In genomic region chr14:21395450-21395849, GRCh38 we compare ENCODE assay signal across 25 cellular contexts. TPM values are rescaled to one million over a fixed set of nuclear protein-coding genes. Genes with fewer than 3 reads are reported as not detected.
DNase-seq lines count a peak whose midpoint lies in the region; ATAC-seq, FAIRE-seq and TF ChIP-seq lines count a peak whose summit lies in the region.
"Had no signal": no experiment of that assay in that cellular context is flagged by ENCODE, and none has a peak within 500 bp of the region (broad histone marks: within the 10 kb centered on the region; RNA-seq: fewer than 3 reads in every experiment).

No MANE protein-coding gene starts in this region.

- no peak for TF ChIP-seq EP300 in A549 (IDR thresholded peaks at IDR 0.05)

- H3K36me3 Mint-ChIP-seq in chondrocyte (ENCODE audit: low read depth), result peaks cover 60% of the 10 kb centered on the region

- H3K27me3 Mint-ChIP-seq in chondrocyte (ENCODE audit: low read depth), result no peaks in the 10 kb centered on the region
- H3K27me3 Mint-ChIP-seq: B cell; CD4-positive, CD25-positive, alpha-beta regulatory T cell had no signal

- ATAC-seq in A549, result no peak
- ATAC-seq: GM23338 had no signal

- H3K9me3 Mint-ChIP-seq in chondrocyte (ENCODE audit: low read depth), result no peaks in the 10 kb centered on the region
- H3K9me3 Mint-ChIP-seq: CD4-positive, CD25-positive, alpha-beta regulatory T cell; GM23338 had no signal

- no peak overlapping the region for H3K4me2 ChIP-seq in A549
- H3K4me2 ChIP-seq: GM23338 had no signal

- H3K4me3 ChIP-seq in A549 (no peak overlapping the region), LNCaP clone FGC (ENCODE audit: low read depth, low read length) (no peak overlapping the region)
- H3K4me3 ChIP-seq: GM23338 had no signal

- no peak overlapping the region for H3K27ac Mint-ChIP-seq in chondrocyte (ENCODE audit: unreplicated experiment)
- H3K27ac Mint-ChIP-seq: B cell, GM23338 had no signal

- no peaks in the 10 kb centered on the region for H3K4me1 Mint-ChIP-seq in chondrocyte (ENCODE audit: low read depth)
- H3K4me1 Mint-ChIP-seq: B cell, GM23338 had no signal

- POLR2A ChIA-PET in A549 (lab: Yijun Ruan, JAX), result no interaction called here

- no peaks in the 10 kb centered on the region for H3K9me3 ChIP-seq in A549

- peak; percentile 17; the same call in 1 of the 3 replicates for TF ChIP-seq CTCF in A549 (IDR thresholded peaks at IDR 0.05)
- TF ChIP-seq CTCF in GM13977 (IDR thresholded peaks at IDR 0.05; ENCODE audit: extremely low read depth, insufficient read depth, missing control alignments), result peak; percentile 12
- peak; percentile 36 for TF ChIP-seq CTCF in LNCaP clone FGC (IDR thresholded peaks at IDR 0.05; ENCODE audit: control insufficient read depth, extremely low read depth, insufficient read depth)
- peak; percentile 59 for TF ChIP-seq CTCF in chondrocyte (IDR thresholded peaks at IDR 0.05)

- no peak for TF ChIP-seq POLR2A in A549 (IDR thresholded peaks at IDR 0.05; ENCODE audit: low read length)

- DNase-seq in A549 (ENCODE audit: low read depth in 1 of 2, low spot score in 1 of 2) (no peak), GM13977 (ENCODE audit: low spot score) (no peak), LNCaP clone FGC (ENCODE audit: low read depth) (no peak), chondrocyte (ENCODE audit: low spot score) (no peak), epidermal melanocyte (ENCODE audit: insufficient read length, low spot score) (no peak), iPS-NIHi7 (ENCODE audit: extremely low spot score) (no peak)
- no peak for DNase-seq in activated effector memory CD4-positive, alpha-beta T cell treated with Interleukin-2 at 50 U/mL for 16 hours
- DNase-seq in stimulated activated CD4-positive, alpha-beta T cell treated with anti-CD3 and anti-CD28 coated beads, Interleukin-4, amount 100 ng/mL, for 24 hours, result no peak
- DNase-seq: CD4-positive, CD25-positive, alpha-beta regulatory T cell; COR-L47; DMS 273 treated with DMSO at 0.1 percent for 48 hours; DMS79 treated with DMSO at 0.1 percent for 48 hours; HCEC 1CT; KG1; MV-4-11; NCI-H1105 treated with DMSO at 0.1 percent for 48 hours; NCI-H2029 treated with DMSO at 0.1 percent for 48 hours; NCI-H226; NCI-H524; NCI-H82; OCI-M1; Right ventricle myocardium superior had no signal

- FAIRE-seq in A549 (lab: Jason Lieb, UNC), result no peak
- FAIRE-seq: A204.1 had no signal

- H3K4me1 ChIP-seq in A549, result no peaks in the 10 kb centered on the region

- TF ChIP-seq RAD21 in A549 (conservative IDR thresholded peaks at IDR 0.05 in 1 of 2, IDR thresholded peaks at IDR 0.05 in 1 of 2), result peak; percentile 15 to 36; a peak in 2 of 5 replicates

- H3K27ac ChIP-seq in A549, result no peak overlapping the region

- in situ Hi-C loops in GM13977 (cut with MboI; ENCODE audit: low pct_unique_long_range_greater_than_20kb, low sequenced_read_pairs, unreplicated experiment), result no loop called here

- CTCF ChIA-PET in A549 (lab: Yijun Ruan, JAX), result interaction anchor here (0.5 to 1.3 kb wide), 3 partner anchors 11 to 18 kb away, joined by 3 to 4 read pairs (median 3); no protein-coding TSS in a partner anchor

- no peak overlapping the region for H3K4me3 Mint-ChIP-seq in chondrocyte (ENCODE audit: unreplicated experiment)
- H3K4me3 Mint-ChIP-seq: B cell; CD4-positive, CD25-positive, alpha-beta regulatory T cell; GM23338 had no signal

- WGBS in A549 (ENCODE audit: missing lambda C conversion rate), result 22% methylated on average over 1 of the region's 1 CpG

TF ChIP-seq in A549, 52 proteins besides CTCF, POLR2A, EP300 and RAD21:
- TF ChIP-seq TP53 (CRISPR knock-in tag; IDR thresholded peaks at IDR 0.05) (no peak), ZNF302 (CRISPR knock-in tag; IDR thresholded peaks at IDR 0.05) (no peak), ZSCAN20 (CRISPR knock-in tag; IDR thresholded peaks at IDR 0.05) (no peak), CHD4 (IDR thresholded peaks at IDR 0.05; ENCODE audit: borderline replicate concordance) (no peak), HMGXB4 (CRISPR knock-in tag; IDR thresholded peaks at IDR 0.05; ENCODE audit: borderline replicate concordance) (no peak), HEYL (CRISPR knock-in tag; IDR thresholded peaks at IDR 0.05) (no peak)
TF ChIP-seq in A549: peak in this region for 0.

RNA-seq across cellular contexts. Expression of gene SUPT16H, which starts 11.6 kb away (rescaled TPM):
- 121 and 129 TPM in 2 replicates for polyA plus RNA-seq in A549 (2011; rRNA removed)
- polyA plus RNA-seq in A549 (2012; cell fraction: cytosol; rRNA removed), result 49.5 and 54.0 TPM in 2 replicates
- 40.1 and 72.9 TPM in 2 replicates for polyA plus RNA-seq in A549 (2012; cell fraction: nucleus; rRNA removed)
- 126 to 138 TPM (median 131 TPM) in 3 replicates for polyA plus RNA-seq in A549 (2017; fragmentation: RNase III; extraction: RNeasy Plus Mini Kit Qiagen cat#74134 plus additional on column Dnase treatment)
- 90.2 and 101 TPM in 2 replicates for polyA minus RNA-seq in A549 (2011; rRNA and poly(A)+ RNA removed)
- total RNA-seq in chondrocyte, result 55.8 to 77.2 TPM (median 57.7 TPM) in 3 replicates
